ENCODE assay signal across 1 cellular context in genomic region chr17:65666869-65667268, GRCh38.
TF ChIP-seq lines count a peak whose summit lies in the region.

No MANE protein-coding gene starts in this region.

TF ChIP-seq in IMR-90, 13 proteins besides CTCF, POLR2A, EP300 and RAD21 (continued from another document):
- no peak for TF ChIP-seq MAFK (IDR thresholded peaks at IDR 0.05; ENCODE audit: low read depth, low read length)
- TF ChIP-seq RFX5 (IDR thresholded peaks at IDR 0.05; ENCODE audit: low read depth, low read length) = no peak
- no peak for TF ChIP-seq FOS (IDR thresholded peaks at IDR 0.05; ENCODE audit: low read depth, low read length)
- no peak for TF ChIP-seq NFE2L2 (IDR thresholded peaks at IDR 0.05; ENCODE audit: low read depth, low read length)
- no peak for TF ChIP-seq MXI1 (IDR thresholded peaks at IDR 0.05; ENCODE audit: borderline replicate concordance, low read depth, low read length)
- no peak for TF ChIP-seq MAZ (IDR thresholded peaks at IDR 0.05; ENCODE audit: borderline replicate concordance, low read depth, low read length)
- TF ChIP-seq BHLHE40 (IDR thresholded peaks at IDR 0.05; ENCODE audit: low read depth, low read length) = no peak
- no peak for TF ChIP-seq CEBPB (IDR thresholded peaks at IDR 0.05; ENCODE audit: low read depth, low read length)
- TF ChIP-seq USF2 (IDR thresholded peaks at IDR 0.05; ENCODE audit: low read depth, low read length) = no peak
